Comparison of ENCODE assay signal across 1 cellular context in genomic region chr11:126357055-126357962, GRCh38.
TF ChIP-seq lines count a peak whose summit lies in the region.

No MANE protein-coding gene starts in this region.

TF ChIP-seq in HCT116, 20 proteins besides CTCF, POLR2A, EP300 and RAD21 (continued from another document):
- TF ChIP-seq REST (IDR thresholded peaks at IDR 0.05; ENCODE audit: low read depth) (no peak), ZNF274 (IDR thresholded peaks at IDR 0.05; ENCODE audit: low read depth, low read length) (no peak), ELF1 (IDR thresholded peaks at IDR 0.05; ENCODE audit: borderline replicate concordance, low read depth) (no peak), POLR2AphosphoS5 (IDR thresholded peaks at IDR 0.05; ENCODE audit: low read depth, low read length) (no peak), SRF (IDR thresholded peaks at IDR 0.05; ENCODE audit: low read depth) (no peak), EZH2 (IDR thresholded peaks at IDR 0.05) (no peak)
